In the genomic region with DNA sequence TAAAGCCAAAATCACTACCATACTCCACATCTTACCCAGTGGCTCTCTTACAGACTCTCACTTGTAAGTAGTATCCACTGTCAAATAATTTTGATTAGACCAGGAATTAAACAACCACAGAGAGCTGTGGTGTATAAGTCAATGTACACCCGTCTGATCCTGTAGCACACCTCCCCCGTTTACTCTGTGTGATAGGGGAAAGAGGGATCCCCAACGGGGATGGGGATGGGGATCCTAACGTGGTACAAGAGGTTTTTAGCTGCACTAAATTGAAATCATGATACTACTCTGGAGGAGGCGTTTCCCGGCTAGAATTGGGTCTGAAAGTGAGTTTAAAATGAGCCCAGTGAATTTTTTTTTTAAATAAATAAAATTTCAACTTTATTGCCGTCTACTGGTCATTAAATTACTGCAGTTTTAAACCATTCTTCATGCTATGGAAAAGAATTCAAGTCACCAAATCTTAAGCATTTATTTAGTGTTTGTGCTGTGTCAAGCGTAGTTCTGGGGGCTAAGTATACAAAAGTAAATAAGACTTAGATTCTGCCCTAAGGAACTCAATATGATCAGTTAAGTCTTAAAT, we compare ENCODE assay signal across 14 cellular contexts.
DNase-seq lines count a peak whose midpoint lies in the region; TF ChIP-seq lines count a peak whose summit lies in the region.
"Had no signal": no experiment of that assay in that cellular context is flagged by ENCODE, and none has a peak within 500 bp of the region (broad histone marks: within the 10 kb centered on the region; RNA-seq: fewer than 3 reads in every experiment).

No MANE protein-coding gene starts in this region.

- H3K4me1 ChIP-seq in GM23248 (ENCODE audit: insufficient read depth) (no peaks in the 10 kb centered on the region), OCI-LY7 (ENCODE audit: insufficient read depth, low read length, poor library complexity, severe bottlenecking) (peaks cover 2% of the 10 kb centered on the region), ovary (ENCODE audit: insufficient read depth) (no peaks in the 10 kb centered on the region)
- H3K4me1 ChIP-seq: SJSA1 had no signal

- H3K9me2 ChIP-seq in GM23248 (ENCODE audit: insufficient read depth) (no peaks in the 10 kb centered on the region), OCI-LY7 (ENCODE audit: insufficient read depth, low read length) (no peaks in the 10 kb centered on the region)

- peak; percentile 37 for TF ChIP-seq CTCF in AG09309 (IDR thresholded peaks at IDR 0.05; ENCODE audit: control insufficient read depth, insufficient read depth, low read depth, low read length, missing control alignments)
- TF ChIP-seq CTCF in foreskin fibroblast (IDR thresholded peaks at IDR 0.05; ENCODE audit: low read depth, low read length): peak; percentile 18
- TF ChIP-seq CTCF in OCI-LY7 (conservative IDR thresholded peaks at IDR 0.05; ENCODE audit: low read length): no peak
- TF ChIP-seq CTCF in ovary (IDR thresholded peaks at IDR 0.05): no peak

- no peak for DNase-seq in AG09309 (ENCODE audit: low read depth)
- DNase-seq in GM23248: peak; percentile 14
- peak; percentile 13 for DNase-seq in RPMI8226
- no peak for DNase-seq in foreskin fibroblast
- DNase-seq in hippocampal formation (lab: John Stamatoyannopoulos, UW): no peak
- no peak for DNase-seq in NCI-H446 treated with DMSO at 0.1 percent for 48 hours (lab: John Stamatoyannopoulos, UW)
- DNase-seq in OCI-LY7 (ENCODE audit: low spot score): no peak
- no peak for DNase-seq in ovary
- DNase-seq: IMR-90; left colon; naive thymus-derived CD4-positive, alpha-beta T cell; NCI-H82; transverse colon had no signal

- TF ChIP-seq EP300 in ovary (IDR thresholded peaks at IDR 0.05): no peak

- CTCF ChIA-PET in OCI-LY7 (lab: Charles Lee; ENCODE audit: unreplicated experiment): no interaction called here

- POLR2A ChIA-PET in OCI-LY7 (lab: Charles Lee): interaction anchor here (0.8 kb wide), 1 partner anchor 35 kb away, joined by 3 read pairs; no protein-coding TSS in a partner anchor

- H3K27me3 ChIP-seq in GM23248 (replicated peaks; ENCODE audit: insufficient read depth): peaks cover 18% of the 10 kb centered on the region
- no peaks in the 10 kb centered on the region for H3K27me3 ChIP-seq in ovary
- H3K27me3 ChIP-seq: SJSA1, transverse colon had no signal

- H3K4me3 ChIP-seq in AG09309 (ENCODE audit: control insufficient read depth, low read depth, low read length): no peak overlapping the region
- no peak overlapping the region for H3K4me3 ChIP-seq in GM23248
- no peak overlapping the region for H3K4me3 ChIP-seq in foreskin fibroblast (ENCODE audit: low read depth in 1 of 2, low read length in 2 of 2)
- H3K4me3 ChIP-seq in OCI-LY7 (ENCODE audit: low read depth, low read length, poor library complexity, severe bottlenecking): no peak overlapping the region
- H3K4me3 ChIP-seq in ovary: no peak overlapping the region
- H3K4me3 ChIP-seq: SJSA1, transverse colon had no signal

- H3K36me3 ChIP-seq in GM23248 (ENCODE audit: low read depth): no peaks in the 10 kb centered on the region
- no peaks in the 10 kb centered on the region for H3K36me3 ChIP-seq in OCI-LY7 (ENCODE audit: insufficient read depth, low read length)
- H3K36me3 ChIP-seq in ovary: no peaks in the 10 kb centered on the region
- H3K36me3 ChIP-seq: SJSA1, transverse colon had no signal

- 27 to 29% methylated on average over 8 of the region's 8 CpGs for WGBS in GM23248 (ENCODE audit: low coverage in 1 of 2, low lambda C conversion rate in 2 of 2, missing lambda C conversion rate in 2 of 2), 2 experiments
- WGBS in ovary, 3 donors: 58 to 93% (median 91%) methylated on average over 8 of the region's 8 CpGs

- in situ Hi-C loops in GM23248 (cut with MboI): no loop called here

- H2AFZ ChIP-seq in GM23248 (no peak overlapping the region), OCI-LY7 (ENCODE audit: low read length) (no peak overlapping the region)

- H3F3A ChIP-seq in GM23248 (ENCODE audit: insufficient read depth): no peaks in the 10 kb centered on the region

- H3K4me2 ChIP-seq in GM23248 (ENCODE audit: unreplicated experiment) (no peak overlapping the region), OCI-LY7 (ENCODE audit: low read length) (no peak overlapping the region)

- H3K9me3 ChIP-seq in GM23248 (ENCODE audit: low read depth) (no peaks in the 10 kb centered on the region), OCI-LY7 (ENCODE audit: low read length) (no peaks in the 10 kb centered on the region), ovary (no peaks in the 10 kb centered on the region)
- H3K9me3 ChIP-seq: SJSA1, transverse colon had no signal

- no peak overlapping the region for H3K27ac ChIP-seq in GM23248
- no peak overlapping the region for H3K27ac ChIP-seq in OCI-LY7 (ENCODE audit: low read depth, low read length, poor library complexity, severe bottlenecking)
- no peak overlapping the region for H3K27ac ChIP-seq in ovary
- H3K27ac ChIP-seq: SJSA1 had no signal

- intact Hi-C loops in OCI-LY7 (cut with micrococcal nuclease; ENCODE audit: unreplicated experiment) (no loop called here), ovary (cut with DNase I) (no loop called here)

- H3K79me2 ChIP-seq in GM23248 (ENCODE audit: insufficient read depth) (no peaks in the 10 kb centered on the region), OCI-LY7 (ENCODE audit: insufficient read depth, low read depth, low read length) (no peaks in the 10 kb centered on the region)

- no peak overlapping the region for H3K9ac ChIP-seq in GM23248

- TF ChIP-seq POLR2A in ovary (IDR thresholded peaks at IDR 0.05): no peak

- no peaks in the 10 kb centered on the region for H4K20me1 ChIP-seq in GM23248 (ENCODE audit: insufficient read depth)
- H4K20me1 ChIP-seq in OCI-LY7 (ENCODE audit: insufficient read depth, low read length): no peaks in the 10 kb centered on the region

- no TSS peak for BruUV-seq in OCI-LY7 (replicated peaks; lab: Mats Ljungman, UMichigan)

Comparison
In these comparisons a context has a peak if more than half of its experiments do, and no peak if none do; other contexts are left out.
1. DNase-seq: peak in GM23248 (single experiment) and RPMI8226 (single experiment); none in AG09309 (single experiment), foreskin fibroblast (0 of 2), hippocampal formation (0 of 2), NCI-H446 treated with DMSO at 0.1 percent for 48 hours (single experiment), OCI-LY7 (single experiment) and ovary (0 of 5).
2. CTCF ChIP-seq: peak in AG09309 (single experiment) and foreskin fibroblast (single experiment); none in OCI-LY7 (single experiment) and ovary (0 of 3).